Comparison of ENCODE assay signal across 8 cellular contexts in genomic region chr16:76653390-76654026, GRCh38.
A peak's percentile ranks its signal among the peaks of the same experiment; 100 is the strongest.
DNase-seq lines count a peak whose midpoint lies in the region; ATAC-seq and TF ChIP-seq lines count a peak whose summit lies in the region.

No MANE protein-coding gene starts in this region.

- no peak overlapping the region for H3K4me3 Mint-ChIP-seq in activated naive CD4-positive, alpha-beta T cell treated with anti-CD3 and anti-CD28 coated beads for 36 hours
- no peak overlapping the region for H3K4me3 Mint-ChIP-seq in MCF 10A (ENCODE audit: unreplicated experiment)
- H3K4me3 Mint-ChIP-seq in activated naive CD8-positive, alpha-beta T cell treated with anti-CD3 and anti-CD28 coated beads for 36 hours, result no peak overlapping the region

- POLR2A ChIA-PET in MCF 10A (lab: Yijun Ruan, JAX), result interaction anchor here (0.7 to 0.8 kb wide), 2 partner anchors 10 to 71 kb away, joined by 3 read pairs; no protein-coding TSS in a partner anchor

- CTCF ChIA-PET in activated naive CD4-positive, alpha-beta T cell treated with anti-CD3 and anti-CD28 coated beads for 36 hours (lab: Charles Lee), result interaction anchor here (0.6 to 1.2 kb wide), 2 partner anchors 113 to 517 kb away, joined by 3 to 5 read pairs; no protein-coding TSS in a partner anchor
- CTCF ChIA-PET in MCF 10A (lab: Yijun Ruan, JAX), result interaction anchor here (0.5 to 3.4 kb wide), 51 partner anchors 8 to 878 kb away, joined by 3 to 78 read pairs (median 4); partner anchors contain the start of gene CNTNAP4

- H3K27me3 Mint-ChIP-seq in activated naive CD4-positive, alpha-beta T cell treated with anti-CD3 and anti-CD28 coated beads for 36 hours (ENCODE audit: low read depth), result no peaks in the 10 kb centered on the region
- no peaks in the 10 kb centered on the region for H3K27me3 Mint-ChIP-seq in MCF 10A (ENCODE audit: insufficient read depth, unreplicated experiment)
- H3K27me3 Mint-ChIP-seq in activated naive CD8-positive, alpha-beta T cell treated with anti-CD3 and anti-CD28 coated beads for 36 hours, result peaks cover 6% of the 10 kb centered on the region

- DNase-seq in activated naive CD4-positive, alpha-beta T cell treated with anti-CD3 and anti-CD28 coated beads for 36 hours, result peak; percentile 10
- DNase-seq in activated naive CD4-positive, alpha-beta T cell (lab: John Stamatoyannopoulos, UW), result no peak
- DNase-seq in NCI-H446 (lab: John Stamatoyannopoulos, UW), result peak; percentile 4 to 48
- DNase-seq in MCF 10A (ENCODE audit: unreplicated experiment), result peak; percentile 79
- DNase-seq in midbrain (lab: John Stamatoyannopoulos, UW), result peak; percentile 82
- DNase-seq in NCI-H1436 treated with DMSO at 0.1 percent for 48 hours (lab: John Stamatoyannopoulos, UW), result no peak
- DNase-seq in activated naive CD8-positive, alpha-beta T cell treated with anti-CD3 and anti-CD28 coated beads for 36 hours, result no peak

- peak; percentile 77 for TF ChIP-seq CTCF in MCF 10A (IDR thresholded peaks at IDR 0.05; ENCODE audit: unreplicated experiment)

- peak; percentile 59 for ATAC-seq in HG03135 (IDR thresholded peaks at IDR 0.05; ENCODE audit: unreplicated experiment)

- intact Hi-C loops in activated naive CD4-positive, alpha-beta T cell treated with anti-CD3 and anti-CD28 coated beads for 36 hours (cut with micrococcal nuclease), result loop anchor here (1.0 to 10.0 kb wide), 3 partner anchors 369 to 864 kb away; no protein-coding TSS in a partner anchor
- intact Hi-C loops in MCF 10A (cut with micrococcal nuclease), result loop anchor here (1.0 to 2.0 kb wide), 6 partner anchors 229 to 864 kb away; no protein-coding TSS in a partner anchor

- no peaks in the 10 kb centered on the region for H3K4me1 Mint-ChIP-seq in activated naive CD4-positive, alpha-beta T cell treated with anti-CD3 and anti-CD28 coated beads for 36 hours (ENCODE audit: low read depth)
- H3K4me1 Mint-ChIP-seq in MCF 10A (ENCODE audit: insufficient read depth, unreplicated experiment), result peaks cover 11% of the 10 kb centered on the region
- H3K4me1 Mint-ChIP-seq in activated naive CD8-positive, alpha-beta T cell treated with anti-CD3 and anti-CD28 coated beads for 36 hours, result no peaks in the 10 kb centered on the region

- H3K27ac Mint-ChIP-seq in activated naive CD4-positive, alpha-beta T cell treated with anti-CD3 and anti-CD28 coated beads for 36 hours, result no peak overlapping the region
- H3K27ac Mint-ChIP-seq in MCF 10A (ENCODE audit: low read depth, unreplicated experiment), result no peak overlapping the region
- H3K27ac Mint-ChIP-seq in activated naive CD8-positive, alpha-beta T cell treated with anti-CD3 and anti-CD28 coated beads for 36 hours, result no peak overlapping the region

- BruUV-seq in MCF 10A (replicated peaks; lab: Mats Ljungman, UMichigan), result no TSS peak

- H3K9me3 Mint-ChIP-seq in activated naive CD4-positive, alpha-beta T cell treated with anti-CD3 and anti-CD28 coated beads for 36 hours, result no peaks in the 10 kb centered on the region
- no peaks in the 10 kb centered on the region for H3K9me3 Mint-ChIP-seq in MCF 10A (ENCODE audit: unreplicated experiment)
- H3K9me3 Mint-ChIP-seq in activated naive CD8-positive, alpha-beta T cell treated with anti-CD3 and anti-CD28 coated beads for 36 hours, result no peaks in the 10 kb centered on the region

- no peaks in the 10 kb centered on the region for H3K36me3 Mint-ChIP-seq in activated naive CD4-positive, alpha-beta T cell treated with anti-CD3 and anti-CD28 coated beads for 36 hours (ENCODE audit: low read depth)
- no peaks in the 10 kb centered on the region for H3K36me3 Mint-ChIP-seq in MCF 10A (ENCODE audit: insufficient read depth, unreplicated experiment)
- H3K36me3 Mint-ChIP-seq in activated naive CD8-positive, alpha-beta T cell treated with anti-CD3 and anti-CD28 coated beads for 36 hours, result no peaks in the 10 kb centered on the region

Comparison
In these comparisons a context has a peak if more than half of its experiments do, and no peak if none do; other contexts are left out.
1. DNase-seq: peak in activated naive CD4-positive, alpha-beta T cell treated with anti-CD3 and anti-CD28 coated beads for 36 hours (single experiment), NCI-H446 (2 of 2), MCF 10A (single experiment) and midbrain (single experiment); none in activated naive CD4-positive, alpha-beta T cell (0 of 4), NCI-H1436 treated with DMSO at 0.1 percent for 48 hours (single experiment) and activated naive CD8-positive, alpha-beta T cell treated with anti-CD3 and anti-CD28 coated beads for 36 hours (single experiment).